In the genomic region with DNA sequence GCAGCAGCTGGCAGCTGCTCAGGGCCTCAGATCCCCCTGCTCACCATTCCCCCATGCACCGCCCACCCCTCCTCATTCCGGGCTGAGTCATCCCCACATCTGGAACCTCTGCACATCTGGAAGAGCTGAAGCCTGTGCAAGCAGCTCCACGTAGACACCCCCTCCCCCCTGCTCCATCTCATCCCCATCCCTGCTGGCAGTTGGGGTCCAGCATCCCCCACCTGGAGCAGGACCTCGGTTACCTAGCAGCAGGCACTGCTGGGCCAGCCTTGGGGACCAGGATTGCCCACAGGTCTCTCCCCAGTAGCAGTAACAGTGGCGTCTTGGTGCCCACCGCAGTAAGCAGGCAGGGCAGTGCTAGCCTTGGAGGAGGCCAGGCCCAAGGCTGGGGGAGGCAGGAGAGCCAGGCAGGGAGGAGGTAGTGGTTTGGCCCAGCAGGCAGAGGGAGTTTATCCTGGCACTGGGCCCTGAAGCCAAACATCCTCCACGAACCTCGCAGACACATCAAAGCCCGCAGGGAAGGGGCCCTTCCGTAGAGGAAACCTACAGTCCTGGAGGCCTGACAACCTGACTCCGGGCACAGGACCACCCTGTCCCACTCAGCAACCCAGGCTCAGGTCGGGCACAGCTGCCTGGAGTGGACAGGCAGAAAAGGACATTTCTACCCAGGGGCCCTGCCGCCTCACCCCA, we compare ENCODE assay signal across 10 cellular contexts. TPM values are rescaled to one million over a fixed set of nuclear protein-coding genes. Genes with fewer than 3 reads are reported as not detected.
DNase-seq lines count a peak whose midpoint lies in the region; ATAC-seq and TF ChIP-seq lines count a peak whose summit lies in the region.
"Had no signal": no experiment of that assay in that cellular context is flagged by ENCODE, and none has a peak within 500 bp of the region (broad histone marks: within the 10 kb centered on the region; RNA-seq: fewer than 3 reads in every experiment).

No MANE protein-coding gene starts in this region.

- peak overlapping the region; percentile 91 for H2BK5ac ChIP-seq in IMR-90 (ENCODE audit: low read depth, low read length, poor library complexity, severe bottlenecking)

- peak overlapping the region; percentile 88 for H3K23ac ChIP-seq in IMR-90 (ENCODE audit: low read depth, low read length)

- H4K8ac ChIP-seq in IMR-90 (ENCODE audit: low read depth in 2 of 2, low read length in 2 of 2), result peak overlapping the region; percentile 29 to 95; a peak in 3 of 4 replicates

- H3K27ac ChIP-seq in IMR-90 (ENCODE audit: insufficient read depth, low read length) (peak overlapping the region; percentile 88), brain microvascular endothelial cell (no peak overlapping the region)
- H3K27ac ChIP-seq: KMS-11 had no signal

- in situ Hi-C loops in IMR-90 (cut with MboI; ENCODE audit: low sequenced_read_pairs), result no loop called here
- in situ Hi-C loops in brain microvascular endothelial cell (cut with HindIII; ENCODE audit: low pct_ligation_motif_present, low sequenced_read_pairs), result loop anchor here (5.0 kb wide), 1 partner anchor 64 kb away; a partner anchor contains a TSS

- peak overlapping the region; percentile 92 for H3K18ac ChIP-seq in IMR-90 (ENCODE audit: low read depth, low read length)

- POLR2A ChIA-PET in IMR-90 (lab: Charles Lee; ENCODE audit: unreplicated experiment), result interaction anchor here (0.6 to 6.5 kb wide), 5 partner anchors 54 to 115 kb away, joined by 4 to 149 read pairs (median 5); a partner anchor contains a TSS

- DNase-seq in AG09309 (ENCODE audit: low read depth) (peak; percentile 66), IMR-90 (peak; percentile 88), brain microvascular endothelial cell (peak; percentile 80), lung microvascular endothelial cell (ENCODE audit: low read depth in 2 of 2) (peak; percentile 16 to 29), 8988T (no peak), omental fat pad (ENCODE audit: low spot score) (no peak)
- no peak for DNase-seq in stimulated activated CD4-positive, alpha-beta T cell treated with anti-CD3 and anti-CD28 coated beads, Interleukin-2, amount 100 ng/mL, for 48 hours

- dilution Hi-C loops in IMR-90 (cut with HindIII; ENCODE audit: low sequenced_read_pairs, unreplicated experiment), result no loop called here

- H3K9me3 ChIP-seq in IMR-90 (ENCODE audit: control insufficient read depth, insufficient read depth, low read length), result no peaks in the 10 kb centered on the region

- peak overlapping the region; percentile 40 for H3K4me3 ChIP-seq in AG09309 (ENCODE audit: control insufficient read depth, low read depth, low read length)
- peak overlapping the region; percentile 4; the same call in 1 of the 2 replicates for H3K4me3 ChIP-seq in IMR-90 (ENCODE audit: insufficient read depth, low read depth, low read length)
- H3K4me3 ChIP-seq in brain microvascular endothelial cell (ENCODE audit: low read depth, low read length), result peak overlapping the region; percentile 27

- H3K4me2 ChIP-seq in IMR-90 (ENCODE audit: low read depth, low read length), result peak overlapping the region; percentile 69
- H3K4me2 ChIP-seq: KMS-11 had no signal

- TF ChIP-seq RAD21 in IMR-90 (IDR thresholded peaks at IDR 0.05; ENCODE audit: low read length), result 0 out of 2 replicates have a peak, but pooled peaks have one; percentile 18

- H4K20me1 ChIP-seq in IMR-90 (ENCODE audit: insufficient read depth, low read length), result no peaks in the 10 kb centered on the region

- H2AFZ ChIP-seq in IMR-90 (replicated peaks; ENCODE audit: low read length, poor library complexity), result peak overlapping the region; percentile 90

- H2BK15ac ChIP-seq in IMR-90 (ENCODE audit: low read depth, low read length), result peak overlapping the region; percentile 100; the same call in 2 of the 3 replicates

- peak overlapping the region; percentile 99 for H2AK9ac ChIP-seq in IMR-90 (replicated peaks; ENCODE audit: low read depth, low read length, poor library complexity)

- H3K36me3 ChIP-seq in IMR-90 (ENCODE audit: control insufficient read depth, insufficient read depth, low read length) (no peaks in the 10 kb centered on the region), brain microvascular endothelial cell (replicated peaks) (no peaks in the 10 kb centered on the region)

- peak; percentile 31 for TF ChIP-seq CTCF in AG09309 (IDR thresholded peaks at IDR 0.05; ENCODE audit: control insufficient read depth, insufficient read depth, low read depth, low read length, missing control alignments)
- peak; percentile 30; the same call in 1 of the 2 replicates for TF ChIP-seq CTCF in IMR-90 (conservative IDR thresholded peaks at IDR 0.05; ENCODE audit: low read depth, low read length)
- peak; percentile 41 for TF ChIP-seq CTCF in brain microvascular endothelial cell (IDR thresholded peaks at IDR 0.05; ENCODE audit: low read depth, low read length, missing control alignments)
- TF ChIP-seq CTCF in omental fat pad (IDR thresholded peaks at IDR 0.05), result no peak

- H4K5ac ChIP-seq in IMR-90 (ENCODE audit: low read depth, low read length), result peak overlapping the region; percentile 81

- H3K4me1 ChIP-seq in IMR-90 (ENCODE audit: control insufficient read depth, insufficient read depth, low read length), result peaks cover 72% of the 10 kb centered on the region

- H2AK5ac ChIP-seq in IMR-90 (ENCODE audit: low read depth, low read length), result peak overlapping the region; percentile 99

- peak overlapping the region; percentile 98 for H3K4ac ChIP-seq in IMR-90 (ENCODE audit: low read depth, low read length)

- H3K79me1 ChIP-seq in IMR-90 (ENCODE audit: low read depth in 1 of 2, low read length in 2 of 2), result peaks cover 15 to 76% of the 10 kb centered on the region in 2 experiments

- peak; percentile 52 for ATAC-seq in IMR-90 (ENCODE audit: low read depth)
- ATAC-seq in HG02852 (IDR thresholded peaks at IDR 0.05; ENCODE audit: unreplicated experiment), result no peak
- no peak for ATAC-seq in omental fat pad (ENCODE audit: low FRiP score)
- ATAC-seq: natural killer cell treated with Interleukin-12 subunit alpha and Interleukin-12 subunit beta and Interleukin-15 and Interleukin-18, amount 100 ng/mL, for 72 hours had no signal

- TF ChIP-seq POLR2A in IMR-90 (IDR thresholded peaks at IDR 0.05; ENCODE audit: low read depth, low read length), result no peak

- CTCF ChIA-PET in IMR-90 (lab: Yijun Ruan, JAX), result interaction anchor here (0.7 to 1.8 kb wide), 2 partner anchors 54 to 66 kb away, joined by 3 to 7 read pairs; no protein-coding TSS in a partner anchor

- no TSS peak for BruUV-seq in IMR-90 (replicated peaks; lab: Mats Ljungman, UMichigan)

- peak overlapping the region; percentile 81 for H3K56ac ChIP-seq in IMR-90 (ENCODE audit: extremely low read depth, insufficient read depth, low read length)

- H2BK120ac ChIP-seq in IMR-90 (ENCODE audit: low read depth, low read length), result peak overlapping the region; percentile 99

- H3K27me3 ChIP-seq in IMR-90 (ENCODE audit: control insufficient read depth, insufficient read depth, low read length) (no peaks in the 10 kb centered on the region), brain microvascular endothelial cell (replicated peaks) (no peaks in the 10 kb centered on the region)

- peaks cover 57% of the 10 kb centered on the region for H3K9me1 ChIP-seq in IMR-90 (ENCODE audit: insufficient read depth, low read length)

- peak overlapping the region; percentile 57 for H3K9ac ChIP-seq in IMR-90 (ENCODE audit: low read depth, low read length)
- H3K9ac ChIP-seq: KMS-11 had no signal

- intact Hi-C loops in IMR-90 (cut with micrococcal nuclease), result loop anchor here (1.0 kb wide), 1 partner anchor 47 kb away; no protein-coding TSS in a partner anchor

- H2BK20ac ChIP-seq in IMR-90 (ENCODE audit: low read depth, low read length), result peak overlapping the region; percentile 97

- H4K91ac ChIP-seq in IMR-90 (ENCODE audit: insufficient read depth, low read depth, low read length), result peak overlapping the region; percentile 99

- 0% methylated on average over 2 of the region's 13 CpGs; no CpG with 5 or more reads in 1 of the 2 experiments for WGBS in IMR-90 (ENCODE audit: extremely low coverage in 2 of 2, insufficient read length in 1 of 2), 2 experiments

- peak overlapping the region; percentile 94 for H3K14ac ChIP-seq in IMR-90 (replicated peaks; ENCODE audit: low read depth, low read length)

TF ChIP-seq in IMR-90, 13 proteins besides CTCF, POLR2A, EP300 and RAD21:
- TF ChIP-seq BHLHE40 (IDR thresholded peaks at IDR 0.05; ENCODE audit: low read depth, low read length) (peak; percentile 47; the same call in 1 of the 2 replicates), FOS (IDR thresholded peaks at IDR 0.05; ENCODE audit: low read depth, low read length) (no peak), CHD1 (IDR thresholded peaks at IDR 0.05; ENCODE audit: low read depth, low read length) (no peak), MAZ (IDR thresholded peaks at IDR 0.05; ENCODE audit: borderline replicate concordance, low read depth, low read length) (no peak), SMC3 (IDR thresholded peaks at IDR 0.05; ENCODE audit: low read depth, low read length) (peak; percentile 43)
- TF ChIP-seq, protein P1, sequence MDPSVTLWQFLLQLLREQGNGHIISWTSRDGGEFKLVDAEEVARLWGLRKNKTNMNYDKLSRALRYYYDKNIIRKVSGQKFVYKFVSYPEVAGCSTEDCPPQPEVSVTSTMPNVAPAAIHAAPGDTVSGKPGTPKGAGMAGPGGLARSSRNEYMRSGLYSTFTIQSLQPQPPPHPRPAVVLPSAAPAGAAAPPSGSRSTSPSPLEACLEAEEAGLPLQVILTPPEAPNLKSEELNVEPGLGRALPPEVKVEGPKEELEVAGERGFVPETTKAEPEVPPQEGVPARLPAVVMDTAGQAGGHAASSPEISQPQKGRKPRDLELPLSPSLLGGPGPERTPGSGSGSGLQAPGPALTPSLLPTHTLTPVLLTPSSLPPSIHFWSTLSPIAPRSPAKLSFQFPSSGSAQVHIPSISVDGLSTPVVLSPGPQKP (IDR thresholded peaks at IDR 0.05; ENCODE audit: borderline replicate concordance, low read depth, low read length), result no peak

RNA-seq across cellular contexts. Expression of a gene that starts 7.7 kb away (rescaled TPM):
- 0.18 and 0.28 TPM in 2 replicates for total RNA-seq in IMR-90 (2012; rRNA removed)
- polyA plus RNA-seq in IMR-90 (2012; rRNA removed), result 0.86 and 1.7 TPM in 2 replicates
- polyA plus RNA-seq in IMR-90 (2012; cell fraction: cytosol; rRNA removed), result 0.90 and 1.4 TPM in 2 replicates
- 1.0 and 1.1 TPM in 2 replicates for polyA plus RNA-seq in IMR-90 (2012; cell fraction: nucleus; rRNA removed; ENCODE audit: low replicate concordance)
- not detected in 2 replicates for total RNA-seq in lung microvascular endothelial cell
- total RNA-seq in omental fat pad, result under 1 TPM in 1 of 4 donors, not detected in 3; 0.93 TPM
- total RNA-seq: natural killer cell treated with Interleukin-12 subunit alpha and Interleukin-12 subunit beta and Interleukin-15 and Interleukin-18, amount 100 ng/mL, for 72 hours had no signal

Comparison
In these comparisons a context has a peak if more than half of its experiments do, and no peak if none do; other contexts are left out.
1. DNase-seq: peak in AG09309 (single experiment), IMR-90 (single experiment), brain microvascular endothelial cell (single experiment) and lung microvascular endothelial cell (2 of 2); none in 8988T (single experiment), stimulated activated CD4-positive, alpha-beta T cell treated with anti-CD3 and anti-CD28 coated beads, Interleukin-2, amount 100 ng/mL, for 48 hours (0 of 2) and omental fat pad (single experiment).
2. CTCF ChIP-seq: peak in AG09309 (single experiment), IMR-90 (single experiment) and brain microvascular endothelial cell (single experiment); none in omental fat pad (0 of 3).
3. Peak in every context shown above with its lines, with median percentiles within 50 percentile points of each other: H3K4me3 ChIP-seq.